ENCODE assay signal across 8 cellular contexts in the genomic region with DNA sequence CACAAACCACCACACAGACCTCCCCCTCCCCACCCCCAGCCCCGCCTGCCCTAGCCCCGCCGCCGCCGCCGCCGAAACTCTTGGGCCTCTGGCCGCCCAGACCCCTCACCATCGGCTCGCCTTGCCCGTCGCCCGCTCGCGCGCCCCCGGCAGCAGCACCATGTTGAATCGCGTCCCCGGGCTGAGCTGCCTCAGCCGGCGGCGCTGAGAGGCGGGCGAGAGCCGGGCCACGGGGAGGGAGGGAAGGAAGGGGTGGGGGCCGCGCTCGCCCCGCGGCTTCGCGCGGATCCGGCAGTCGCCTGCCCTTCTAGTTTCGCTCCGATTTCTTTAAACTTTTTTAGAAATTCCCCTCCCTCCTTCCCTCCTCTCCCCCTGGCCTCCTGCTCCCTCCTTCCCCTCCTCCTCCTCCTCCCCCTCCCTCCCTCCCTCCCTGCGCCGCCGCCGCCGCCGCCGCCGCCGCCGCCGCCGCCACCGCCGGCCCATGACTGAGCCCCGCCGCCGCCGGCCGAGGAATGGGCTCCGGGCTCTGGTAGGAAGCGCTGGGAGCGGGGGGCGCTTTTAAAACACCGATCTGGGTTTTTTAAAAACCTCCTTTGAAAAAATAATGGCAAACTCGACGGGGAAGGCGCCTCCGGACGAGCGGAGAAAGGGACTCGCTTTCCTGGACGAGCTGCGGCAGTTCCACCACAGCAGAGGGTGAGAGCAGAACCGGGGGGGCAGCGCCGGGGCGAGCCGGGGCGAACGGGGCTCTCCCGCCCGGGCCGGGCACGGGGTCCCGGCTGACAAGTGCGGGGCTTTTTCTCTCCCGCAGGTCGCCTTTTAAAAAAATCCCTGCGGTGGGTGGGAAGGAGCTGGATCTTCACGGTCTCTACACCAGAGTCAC. TPM values are rescaled to one million over a fixed set of nuclear protein-coding genes. Genes with fewer than 3 reads are reported as not detected.
DNase-seq lines count a peak whose midpoint lies in the region; ATAC-seq and TF ChIP-seq lines count a peak whose summit lies in the region.

TSS of gene ARID2 (plus strand) at position 474 of the 883 bp plus-strand sequence. CDS start at position 605, 131 bp downstream.

- TF ChIP-seq CTCF in epithelial cell of proximal tubule (conservative IDR thresholded peaks at IDR 0.05; ENCODE audit: low read depth, low read length): no peak

- peak; percentile 10 for ATAC-seq in GM19035 (IDR thresholded peaks at IDR 0.05; ENCODE audit: unreplicated experiment)
- peak; percentile 11 for ATAC-seq in HG03280 (IDR thresholded peaks at IDR 0.05; ENCODE audit: unreplicated experiment)

- H3K4me3 ChIP-seq in epithelial cell of proximal tubule (ENCODE audit: low read depth, low read length): peak within 1 kb of the TSS; percentile 94

- DNase-seq in AG08396 (ENCODE audit: low spot score) (peak; percentile 59), NOMO-1 treated with DMSO at 0.1 percent for 48 hours (lab: John Stamatoyannopoulos, UW; ENCODE audit: unreplicated experiment) (peak; percentile 75), activated T-cell treated with anti-CD3 and anti-CD28 coated beads for 4 hours (peak; percentile 48), epithelial cell of proximal tubule (ENCODE audit: low read depth) (no peak), mucosa of gallbladder (ENCODE audit: low spot score) (peak; percentile 57)
- DNase-seq in stimulated activated CD8-positive, alpha-beta memory T cell treated with anti-CD3 and anti-CD28 coated beads, Interleukin-4, amount 100 ng/mL, for 24 hours (ENCODE audit: low read depth): peak; percentile 50

RNA-seq across cellular contexts. Expression of gene ARID2, which starts in this region (rescaled TPM):
- 9.6 and 12.7 TPM in 2 replicates for total RNA-seq in epithelial cell of proximal tubule
- 34.1 TPM for total RNA-seq in mucosa of gallbladder
